Comparison of ENCODE assay signal across 8 cellular contexts in the genomic region with DNA sequence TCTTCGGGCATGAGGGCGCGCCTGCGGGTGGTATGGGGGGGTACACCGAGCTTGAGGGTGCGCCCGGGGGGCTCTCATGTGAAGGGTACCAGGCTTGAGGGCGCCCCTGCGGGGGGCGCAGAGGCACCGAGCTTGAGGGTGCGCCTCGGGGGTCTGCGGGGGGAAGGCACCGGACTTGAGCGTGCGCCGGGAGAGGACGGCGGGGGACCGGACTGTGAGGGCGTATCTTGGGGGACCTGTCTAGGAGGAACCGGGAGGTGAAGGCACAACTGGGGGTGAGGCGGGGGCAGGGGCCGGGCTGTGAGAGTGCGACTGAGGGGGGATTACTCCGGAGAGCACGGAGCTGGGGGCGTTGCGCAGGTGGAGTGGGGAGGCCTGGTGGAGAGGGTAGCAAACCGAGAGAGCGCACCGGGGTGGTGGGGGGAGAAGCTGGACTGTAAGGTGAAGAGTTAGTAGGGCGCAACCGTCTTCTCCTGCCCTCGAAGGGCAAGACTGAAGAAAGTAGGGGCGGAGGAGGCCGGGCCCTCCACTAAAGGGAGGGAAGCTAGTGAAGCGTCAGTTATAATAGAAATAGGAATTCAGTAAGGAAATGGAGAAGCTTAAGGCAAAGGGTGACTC. TPM values are rescaled to one million over a fixed set of nuclear protein-coding genes. Genes with fewer than 3 reads are reported as not detected.
DNase-seq lines count a peak whose midpoint lies in the region; ATAC-seq, FAIRE-seq and TF ChIP-seq lines count a peak whose summit lies in the region.

No MANE protein-coding gene starts in this region.

- peak overlapping the region; percentile 93; the same call in 1 of the 2 replicates for H2BK5ac ChIP-seq in H1 (ENCODE audit: low read depth, low read length)

- H4K5ac ChIP-seq in H1 (ENCODE audit: insufficient read length, low read depth, low read length), result peak overlapping the region; percentile 93

- peak overlapping the region; percentile 85 for H3K56ac ChIP-seq in H1 (replicated peaks; ENCODE audit: insufficient read length, low read depth, low read length)

- H3K9me3 ChIP-seq in H1 (ENCODE audit: insufficient read depth in 2 of 2, low read depth in 1 of 2, low read length in 1 of 2), result no peaks in the 10 kb centered on the region
- H3K9me3 ChIP-seq in subcutaneous abdominal adipose tissue (ENCODE audit: control insufficient read depth in 5 of 5, low read length in 5 of 5), result no peaks in the 10 kb centered on the region

- no peak for FAIRE-seq in H1 (lab: Jason Lieb, UNC)

- H4K20me1 ChIP-seq in H1 (replicated peaks in 1 of 2; ENCODE audit: control insufficient read depth in 1 of 2, insufficient read depth in 2 of 2, low read length in 2 of 2), result peaks cover 6 to 11% of the 10 kb centered on the region in 2 experiments

- peak overlapping the region; percentile 94 for H3K18ac ChIP-seq in H1 (ENCODE audit: extremely low read depth, low read length)

- CTCF ChIA-PET in H1 (lab: Charles Lee; ENCODE audit: partially characterized antibody), result interaction anchor here (0.6 to 3.5 kb wide), 22 partner anchors 13 to 310 kb away, joined by 3 to 16 read pairs (median 4); partner anchors contain the start of genes BCL9L and CXCR5

- H3K79me1 ChIP-seq in H1 (ENCODE audit: low read depth, low read length), result no peaks in the 10 kb centered on the region

- H3K23ac ChIP-seq in H1 (ENCODE audit: insufficient read length), result no peak overlapping the region

- H2AK5ac ChIP-seq in H1 (ENCODE audit: low read depth, low read length), result no peak overlapping the region

- DNase-seq in 8988T, result peak; percentile 29
- DNase-seq in activated CD4-positive, alpha-beta T cell treated with anti-CD3 and anti-CD28 coated beads, Interleukin-2, amount 50 U/mL, for 48 hours, result peak; percentile 55
- DNase-seq in H1 (ENCODE audit: low read depth in 1 of 2, low spot score in 2 of 2), result peak in 1 of 2 experiments; percentile 63
- DNase-seq in mucosa of gallbladder (ENCODE audit: low spot score), result peak; percentile 15
- no peak for DNase-seq in mesenteric fat pad (ENCODE audit: low spot score)

- TF ChIP-seq CTCF in H1 (IDR thresholded peaks at IDR 0.05; ENCODE audit: control extremely low read depth in 1 of 3, insufficient read depth in 1 of 3, low read depth in 1 of 3, low read length in 3 of 3), result no peak

- no peak overlapping the region for H2BK120ac ChIP-seq in H1 (replicated peaks; ENCODE audit: low read depth, low read length)

- H2BK15ac ChIP-seq in H1 (ENCODE audit: low read length), result no peak overlapping the region

- H3K4me3 ChIP-seq in H1 (ENCODE audit: extremely low read depth in 1 of 4, insufficient read depth in 2 of 4, low read depth in 3 of 4, low read length in 4 of 4), result peak overlapping the region; percentile 88 to 100 (median 93)
- peak overlapping the region; percentile 72 to 97 (median 95) for H3K4me3 ChIP-seq in subcutaneous abdominal adipose tissue (ENCODE audit: low read depth in 1 of 5, low read length in 5 of 5)

- TF ChIP-seq RAD21 in H1 (IDR thresholded peaks at IDR 0.05 in 1 of 2, conservative IDR thresholded peaks at IDR 0.05 in 1 of 2; ENCODE audit: low read depth in 2 of 2, low read length in 2 of 2), result no peak

- H3K23me2 ChIP-seq in H1 (ENCODE audit: low read depth, low read length), result peaks cover 8% of the 10 kb centered on the region

- ATAC-seq in HG02884 (IDR thresholded peaks at IDR 0.05; ENCODE audit: unreplicated experiment) (peak; percentile 4), GM19395 (IDR thresholded peaks at IDR 0.05; ENCODE audit: unreplicated experiment) (no peak)

- H2BK12ac ChIP-seq in H1 (ENCODE audit: low read depth, low read length), result 0 out of 2 replicates have a peak overlapping the region, but pooled peaks have one; percentile 17

- H2AFZ ChIP-seq in H1 (ENCODE audit: low read length), result no peak overlapping the region

- TF ChIP-seq EP300 in H1 (IDR thresholded peaks at IDR 0.05; ENCODE audit: borderline replicate concordance in 1 of 2, low read depth in 2 of 2, low read length in 2 of 2), result no peak

- H3K36me3 ChIP-seq in H1 (ENCODE audit: control insufficient read depth in 2 of 4, insufficient read depth in 4 of 4, low read length in 3 of 4) (no peaks in the 10 kb centered on the region; a peak in 1 of 8 replicates), subcutaneous abdominal adipose tissue (ENCODE audit: control insufficient read depth in 5 of 5, insufficient read depth in 5 of 5, low read length in 5 of 5) (no peaks in the 10 kb centered on the region)

- no peaks in the 10 kb centered on the region for H3K27me3 ChIP-seq in H1 (replicated peaks in 1 of 4; ENCODE audit: control insufficient read depth in 3 of 4, extremely low read depth in 1 of 4, insufficient read depth in 3 of 4, low read length in 3 of 4)
- H3K27me3 ChIP-seq in subcutaneous abdominal adipose tissue (ENCODE audit: control insufficient read depth in 5 of 5, insufficient read depth in 4 of 5, low read length in 5 of 5), result no peaks in the 10 kb centered on the region

- H3K27ac ChIP-seq in H1 (ENCODE audit: low read depth, low read length), result peak overlapping the region; percentile 99; the same call in 1 of the 2 replicates
- H3K27ac ChIP-seq in subcutaneous abdominal adipose tissue (ENCODE audit: low read depth, low read length), result peak overlapping the region; percentile 100

- H3K4me1 ChIP-seq in H1 (replicated peaks in 1 of 4; ENCODE audit: control insufficient read depth in 3 of 4, insufficient read depth in 4 of 4, low read length in 3 of 4) (peaks cover 0 to 3% (median 2%) of the 10 kb centered on the region in 4 experiments; a peak in 3 of 7 replicates), subcutaneous abdominal adipose tissue (ENCODE audit: control insufficient read depth in 5 of 5, insufficient read depth in 5 of 5, low read length in 5 of 5) (peaks cover 1 to 32% (median 27%) of the 10 kb centered on the region in 5 donors)

- no peak overlapping the region for H4K91ac ChIP-seq in H1 (replicated peaks; ENCODE audit: insufficient read length, low read length)

- WGBS in H1 (ENCODE audit: extremely low coverage in 1 of 2, insufficient coverage in 1 of 2, insufficient read length in 1 of 2, insufficient replicate concordance in 2 of 2, low coverage in 1 of 2, low lambda C conversion rate in 2 of 2, missing lambda C conversion rate in 1 of 2), 2 experiments, result 0% methylated on average over 21 of the region's 39 CpGs; no CpG with 5 or more reads in 1 of the 2 experiments

- H3K9ac ChIP-seq in H1 (replicated peaks in 1 of 4; ENCODE audit: extremely low read depth in 1 of 4, low read depth in 3 of 4, low read length in 3 of 4), result peak overlapping the region in 3 of 4 experiments; percentile 96 to 97 (median 96); a peak in 5 of 7 replicates
- peak overlapping the region; percentile 26 to 100 (median 99) for H3K9ac ChIP-seq in subcutaneous abdominal adipose tissue (ENCODE audit: low read length in 5 of 5)

- H4K8ac ChIP-seq in H1 (ENCODE audit: extremely low read depth, insufficient read depth, low read length), result peak overlapping the region; percentile 76

- peak overlapping the region; percentile 90 to 91 for H3K4me2 ChIP-seq in H1 (ENCODE audit: insufficient read depth in 1 of 2, low read depth in 2 of 2, low read length in 2 of 2)

- peak overlapping the region; percentile 24 for H3K4ac ChIP-seq in H1 (replicated peaks; ENCODE audit: insufficient read length, low read depth, low read length)

- peaks cover 30 to 50% of the 10 kb centered on the region in 2 experiments for H3K79me2 ChIP-seq in H1 (ENCODE audit: control insufficient read depth in 1 of 2, insufficient read depth in 2 of 2, low read length in 2 of 2)

- H2BK20ac ChIP-seq in H1 (ENCODE audit: low read length), result no peak overlapping the region

- TF ChIP-seq POLR2A in H1 (IDR thresholded peaks at IDR 0.05; ENCODE audit: control extremely low read depth in 1 of 2, low read depth in 2 of 2, low read length in 2 of 2), result no peak

- POLR2A ChIA-PET in H1 (lab: Charles Lee; ENCODE audit: partially characterized antibody), result interaction anchor here (0.6 to 6.5 kb wide), 50 partner anchors 9 to 1280 kb away, joined by 3 to 101 read pairs (median 4); partner anchors contain the start of genes BCL9L, CXCR5 and TREH

- H3K14ac ChIP-seq in H1 (ENCODE audit: insufficient read length), result no peak overlapping the region

TF ChIP-seq in H1, 55 proteins besides CTCF, POLR2A, EP300 and RAD21:
- TF ChIP-seq SIN3A (conservative IDR thresholded peaks at IDR 0.05 in 1 of 2, IDR thresholded peaks at IDR 0.05 in 1 of 2; ENCODE audit: low read depth in 1 of 2, low read length in 2 of 2) (0 out of 4 replicates have a peak, but pooled peaks of 1 of the 2 experiments have one; percentile 17), TAF1 (IDR thresholded peaks at IDR 0.05; ENCODE audit: low read depth, low read length) (0 out of 2 replicates have a peak, but pooled peaks have one; percentile 10)
- TF ChIP-seq, protein P1, sequence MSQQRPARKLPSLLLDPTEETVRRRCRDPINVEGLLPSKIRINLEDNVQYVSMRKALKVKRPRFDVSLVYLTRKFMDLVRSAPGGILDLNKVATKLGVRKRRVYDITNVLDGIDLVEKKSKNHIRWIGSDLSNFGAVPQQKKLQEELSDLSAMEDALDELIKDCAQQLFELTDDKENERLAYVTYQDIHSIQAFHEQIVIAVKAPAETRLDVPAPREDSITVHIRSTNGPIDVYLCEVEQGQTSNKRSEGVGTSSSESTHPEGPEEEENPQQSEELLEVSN (IDR thresholded peaks at IDR 0.05), result no peak

RNA-seq across cellular contexts. Expression of gene DDX6, which starts 1.1 kb away (rescaled TPM):
- total RNA-seq in H1 (2021; fragmentation: NEBNext Ultra II Directional; extraction: Animal tissue kit (Norgen Biotek cat#: 25700)), result 174 and 181 TPM in 2 replicates
- 15.4 and 29.8 TPM in 2 replicates for polyA plus RNA-seq in H1 (2011; rRNA removed)
- polyA plus RNA-seq in H1 (2011; cell fraction: cytosol; rRNA removed), result 33.6 TPM
- polyA plus RNA-seq in H1 (2011; cell fraction: nucleus; rRNA removed), result 13.7 TPM
- polyA plus RNA-seq in H1 (2012, experiment 1 of 2), result 43.2 to 73.9 TPM (median 49.0 TPM) in 4 replicates
- polyA plus RNA-seq in H1 (2012, experiment 2 of 2), result 6.0 TPM
- 53.4 TPM for polyA plus RNA-seq in H1 (2013, experiment 1 of 2)
- 54.5 TPM for polyA plus RNA-seq in H1 (2013, experiment 2 of 2)
- polyA minus RNA-seq in H1 (2011; rRNA and poly(A)+ RNA removed), result 174 and 273 TPM in 2 replicates
- 89.5 TPM for polyA minus RNA-seq in H1 (2011; cell fraction: cytosol; rRNA and poly(A)+ RNA removed)
- polyA minus RNA-seq in H1 (2011; cell fraction: nucleus; rRNA and poly(A)+ RNA removed), result 87.6 TPM
- total RNA-seq in mucosa of gallbladder, result 98.9 TPM
- 103 TPM for total RNA-seq in mesenteric fat pad
